ENCODE assay signal across 8 cellular contexts in the genomic region with DNA sequence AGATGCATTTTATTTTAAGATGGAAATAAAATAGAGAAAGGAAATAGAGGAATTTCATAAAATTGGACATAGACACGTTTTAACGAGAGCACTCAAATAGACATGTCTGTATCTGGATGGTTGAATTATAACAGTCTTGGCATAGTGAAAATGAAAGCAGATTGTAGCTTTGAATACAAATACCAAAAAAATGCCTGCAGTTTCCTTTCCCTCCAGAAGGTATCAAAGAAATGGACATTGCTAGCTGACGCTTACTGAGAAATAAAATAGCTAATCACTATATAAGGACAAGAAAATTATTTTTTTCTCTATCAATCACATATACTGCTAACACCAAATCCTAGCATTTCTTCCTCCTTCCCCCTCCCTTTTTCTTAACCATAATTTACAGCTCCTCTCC. TPM values are rescaled to one million over a fixed set of nuclear protein-coding genes. Genes with fewer than 3 reads are reported as not detected.
DNase-seq lines count a peak whose midpoint lies in the region; ATAC-seq and TF ChIP-seq lines count a peak whose summit lies in the region.

No MANE protein-coding gene starts in this region.

- DNase-seq in activated T-cell treated with anti-CD3 and anti-CD28 coated beads, Interleukin-2, amount 50 U/mL, for 72 hours: no peak
- DNase-seq in activated T-cell treated with anti-CD3 and anti-CD28 coated beads, Interleukin-2, amount 50 U/mL, for 48 hours: no peak
- DNase-seq in activated T-helper 2 cell treated with anti-CD3 and anti-CD28 coated beads, Interferon-gamma antibody, Interleukin-2, Interleukin-4, amounts not matched to agents 10 μg/mL and 5 μg/mL and 100 μg/mL, durations not matched to agents 14 hours and 24 hours and 36 hours (ENCODE audit: low spot score): no peak
- DNase-seq in naive B cell (peak; percentile 52), GM20000 (ENCODE audit: low spot score) (no peak), nephron progenitor cell (no peak), endodermal cell (no peak)

- peak; percentile 60 to 75 for ATAC-seq in activated T-cell treated with anti-CD3 and anti-CD28 coated beads, Interleukin-2, amount 50 U/mL, for 72 hours (replicated peaks in 1 of 2)
- ATAC-seq in HG02981 (IDR thresholded peaks at IDR 0.05; ENCODE audit: unreplicated experiment): peak; percentile 80
- ATAC-seq in naive B cell (ENCODE audit: low read depth in 2 of 2): peak; percentile 81 to 82

- no peaks in the 10 kb centered on the region for H3K9me3 Mint-ChIP-seq in activated T-cell treated with anti-CD3 and anti-CD28 coated beads, Interleukin-2, amount 50 U/mL, for 72 hours
- peaks cover 4% of the 10 kb centered on the region for H3K9me3 Mint-ChIP-seq in activated T-helper 2 cell treated with anti-CD3 and anti-CD28 coated beads, Interferon-gamma antibody, Interleukin-2, Interleukin-4, amounts not matched to agents 10 μg/mL and 5 μg/mL and 100 μg/mL, durations not matched to agents 14 hours and 24 hours and 36 hours
- H3K9me3 Mint-ChIP-seq in naive B cell (no peaks in the 10 kb centered on the region), nephron progenitor cell (no peaks in the 10 kb centered on the region), endodermal cell (no peaks in the 10 kb centered on the region)

- intact Hi-C loops in activated T-helper 2 cell treated with anti-CD3 and anti-CD28 coated beads, Interferon-gamma antibody, Interleukin-2, Interleukin-4, amounts not matched to agents 10 μg/mL and 5 μg/mL and 100 μg/mL, durations not matched to agents 14 hours and 24 hours and 36 hours (cut with micrococcal nuclease): loop anchor here (1.0 to 5.0 kb wide), 3 partner anchors 12 to 213 kb away; a partner anchor contains a TSS

- no peak overlapping the region for H3K27ac ChIP-seq in endodermal cell (ENCODE audit: low read depth, low read length)

- H3K27me3 Mint-ChIP-seq in activated T-cell treated with anti-CD3 and anti-CD28 coated beads, Interleukin-2, amount 50 U/mL, for 72 hours (ENCODE audit: low read depth): no peaks in the 10 kb centered on the region
- no peaks in the 10 kb centered on the region for H3K27me3 Mint-ChIP-seq in activated T-helper 2 cell treated with anti-CD3 and anti-CD28 coated beads, Interferon-gamma antibody, Interleukin-2, Interleukin-4, amounts not matched to agents 10 μg/mL and 5 μg/mL and 100 μg/mL, durations not matched to agents 14 hours and 24 hours and 36 hours (ENCODE audit: low read depth)
- H3K27me3 Mint-ChIP-seq in naive B cell (no peaks in the 10 kb centered on the region), nephron progenitor cell (ENCODE audit: low read depth, poor library complexity) (peaks cover 9% of the 10 kb centered on the region), endodermal cell (ENCODE audit: insufficient read depth) (no peaks in the 10 kb centered on the region)

- peak overlapping the region; percentile 86 to 92 for H3K4me3 Mint-ChIP-seq in activated T-cell treated with anti-CD3 and anti-CD28 coated beads, Interleukin-2, amount 50 U/mL, for 72 hours
- H3K4me3 Mint-ChIP-seq in activated T-helper 2 cell treated with anti-CD3 and anti-CD28 coated beads, Interferon-gamma antibody, Interleukin-2, Interleukin-4, amounts not matched to agents 10 μg/mL and 5 μg/mL and 100 μg/mL, durations not matched to agents 14 hours and 24 hours and 36 hours (ENCODE audit: low read depth): peak overlapping the region; percentile 80
- H3K4me3 Mint-ChIP-seq in naive B cell (peak overlapping the region; percentile 80 to 94 (median 87)), nephron progenitor cell (no peak overlapping the region), endodermal cell (no peak overlapping the region)

- H3K9me3 ChIP-seq in endodermal cell (ENCODE audit: control insufficient read depth, low read length): no peaks in the 10 kb centered on the region

- no peaks in the 10 kb centered on the region for H3K27me3 ChIP-seq in endodermal cell (ENCODE audit: control insufficient read depth, insufficient read depth, low read length, poor library complexity, severe bottlenecking)

- H3K4me1 ChIP-seq in endodermal cell (ENCODE audit: control insufficient read depth, insufficient read depth, low read length): no peaks in the 10 kb centered on the region

- no peaks in the 10 kb centered on the region for H3K36me3 ChIP-seq in endodermal cell (ENCODE audit: control insufficient read depth, insufficient read depth, low read length)

- H3K9ac ChIP-seq in endodermal cell (ENCODE audit: extremely low read depth, low read length, poor library complexity, severe bottlenecking): no peak overlapping the region

- peak overlapping the region; percentile 94 for H3K27ac Mint-ChIP-seq in activated T-cell treated with anti-CD3 and anti-CD28 coated beads, Interleukin-2, amount 50 U/mL, for 72 hours
- peak overlapping the region; percentile 98 for H3K27ac Mint-ChIP-seq in activated T-helper 2 cell treated with anti-CD3 and anti-CD28 coated beads, Interferon-gamma antibody, Interleukin-2, Interleukin-4, amounts not matched to agents 10 μg/mL and 5 μg/mL and 100 μg/mL, durations not matched to agents 14 hours and 24 hours and 36 hours
- H3K27ac Mint-ChIP-seq in naive B cell (peak overlapping the region; percentile 83 to 99 (median 94)), nephron progenitor cell (no peak overlapping the region), endodermal cell (no peak overlapping the region)

- peaks cover 69% of the 10 kb centered on the region for H3K4me1 Mint-ChIP-seq in activated T-cell treated with anti-CD3 and anti-CD28 coated beads, Interleukin-2, amount 50 U/mL, for 72 hours (ENCODE audit: low read depth)
- H3K4me1 Mint-ChIP-seq in activated T-helper 2 cell treated with anti-CD3 and anti-CD28 coated beads, Interferon-gamma antibody, Interleukin-2, Interleukin-4, amounts not matched to agents 10 μg/mL and 5 μg/mL and 100 μg/mL, durations not matched to agents 14 hours and 24 hours and 36 hours (ENCODE audit: low read depth): peaks cover 54% of the 10 kb centered on the region
- peaks cover 25 to 49% (median 31%) of the 10 kb centered on the region in 3 donors for H3K4me1 Mint-ChIP-seq in naive B cell
- peaks cover 19% of the 10 kb centered on the region for H3K4me1 Mint-ChIP-seq in nephron progenitor cell
- peaks cover 23% of the 10 kb centered on the region for H3K4me1 Mint-ChIP-seq in endodermal cell

- 87 to 94% methylated on average over 2 to 3 of the region's 3 CpGs for WGBS in endodermal cell (ENCODE audit: insufficient coverage in 1 of 2, insufficient read length in 1 of 2), 2 experiments

- TF ChIP-seq CTCF in GM20000 (IDR thresholded peaks at IDR 0.05; ENCODE audit: extremely low read depth, missing control alignments): no peak
- no peak for TF ChIP-seq CTCF in nephron progenitor cell (IDR thresholded peaks at IDR 0.05)
- TF ChIP-seq CTCF in endodermal cell (conservative IDR thresholded peaks at IDR 0.05): no peak

- H3K36me3 Mint-ChIP-seq in activated T-cell treated with anti-CD3 and anti-CD28 coated beads, Interleukin-2, amount 50 U/mL, for 72 hours (ENCODE audit: insufficient read depth in 2 of 2): no peaks in the 10 kb centered on the region
- no peaks in the 10 kb centered on the region for H3K36me3 Mint-ChIP-seq in activated T-helper 2 cell treated with anti-CD3 and anti-CD28 coated beads, Interferon-gamma antibody, Interleukin-2, Interleukin-4, amounts not matched to agents 10 μg/mL and 5 μg/mL and 100 μg/mL, durations not matched to agents 14 hours and 24 hours and 36 hours (ENCODE audit: low read depth)
- H3K36me3 Mint-ChIP-seq in naive B cell (no peaks in the 10 kb centered on the region), nephron progenitor cell (ENCODE audit: low read depth) (no peaks in the 10 kb centered on the region), endodermal cell (ENCODE audit: low read depth) (no peaks in the 10 kb centered on the region)

- H3K4me3 ChIP-seq in endodermal cell (ENCODE audit: low read length): no peak overlapping the region

RNA-seq across cellular contexts. Expression of a gene that starts 11.4 kb away (rescaled TPM):
- 10 to 100 TPM; 53.4 to 54.1 TPM for total RNA-seq in activated T-cell treated with anti-CD3 and anti-CD28 coated beads, Interleukin-2, amount 50 U/mL, for 72 hours
- total RNA-seq in activated T-helper 2 cell treated with anti-CD3 and anti-CD28 coated beads, Interferon-gamma antibody, Interleukin-2, Interleukin-4, amounts not matched to agents 10 μg/mL and 5 μg/mL and 100 μg/mL, durations not matched to agents 14 hours and 24 hours and 36 hours: 42.7 and 44.6 TPM in 2 replicates
- 100 to 1,000 TPM in 5 of 6 donors, 10 to 100 TPM in 1; 99.3 to 132 (median 105) TPM for polyA plus RNA-seq in naive B cell (ENCODE audit: low read depth in 6 of 6)
- total RNA-seq in endodermal cell: 10 to 100 TPM; 15.2 to 16.5 TPM
- 28.2 TPM for polyA plus RNA-seq in endodermal cell (2013, experiment 1 of 2)
- 26.1 TPM for polyA plus RNA-seq in endodermal cell (2013, experiment 2 of 2)

Comparison
In these comparisons a context has a peak if more than half of its experiments do, and no peak if none do; other contexts are left out.
1. H3K27ac Mint-ChIP-seq: peak in activated T-cell treated with anti-CD3 and anti-CD28 coated beads, Interleukin-2, amount 50 U/mL, for 72 hours (single experiment), activated T-helper 2 cell treated with anti-CD3 and anti-CD28 coated beads, Interferon-gamma antibody, Interleukin-2, Interleukin-4, amounts not matched to agents 10 μg/mL and 5 μg/mL and 100 μg/mL, durations not matched to agents 14 hours and 24 hours and 36 hours (single experiment) and naive B cell (6 of 6); none in nephron progenitor cell (single experiment) and endodermal cell (single experiment).
2. H3K4me3 Mint-ChIP-seq: peak in activated T-cell treated with anti-CD3 and anti-CD28 coated beads, Interleukin-2, amount 50 U/mL, for 72 hours (2 of 2), activated T-helper 2 cell treated with anti-CD3 and anti-CD28 coated beads, Interferon-gamma antibody, Interleukin-2, Interleukin-4, amounts not matched to agents 10 μg/mL and 5 μg/mL and 100 μg/mL, durations not matched to agents 14 hours and 24 hours and 36 hours (single experiment) and naive B cell (8 of 8); none in nephron progenitor cell (single experiment) and endodermal cell (single experiment).
3. Peak in every context shown above with its lines, with median percentiles within 50 percentile points of each other: ATAC-seq.